Comparison of ENCODE assay signal across 8 cellular contexts in the genomic region with DNA sequence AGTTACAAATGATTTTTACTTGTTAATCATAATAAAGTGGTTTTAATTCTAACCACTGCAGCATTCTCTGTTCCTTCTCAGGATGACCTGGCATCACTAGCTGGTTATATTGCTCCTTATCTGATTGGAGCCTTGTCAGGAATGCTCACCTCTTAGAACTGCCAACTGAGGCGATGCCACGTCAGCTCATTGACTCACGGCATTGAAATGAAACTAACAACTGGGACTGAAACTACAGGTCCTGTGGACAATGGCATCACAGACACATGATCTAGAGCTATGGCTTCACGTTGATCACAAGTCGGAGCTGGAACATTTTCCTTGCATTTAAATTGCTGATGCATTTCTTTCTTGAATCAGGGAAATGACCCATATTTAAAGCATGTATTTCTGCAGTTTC. TPM values are rescaled to one million over a fixed set of nuclear protein-coding genes. Genes with fewer than 3 reads are reported as not detected.
DNase-seq lines count a peak whose midpoint lies in the region; ATAC-seq, FAIRE-seq and TF ChIP-seq lines count a peak whose summit lies in the region.

No MANE protein-coding gene starts in this region.

- intact Hi-C loops in heart left ventricle (cut with DNase I) (no loop called here), aorta (cut with DNase I) (no loop called here)

- 16 to 25% (median 22%) methylated on average over 5 of the region's 5 CpGs for WGBS in heart left ventricle, 4 donors
- 1 to 2% methylated on average over 5 of the region's 5 CpGs for WGBS in aorta, 2 donors

- H3K4me1 Mint-ChIP-seq in activated naive CD8-positive, alpha-beta T cell treated with anti-CD3 and anti-CD28 coated beads for 36 hours = no peaks in the 10 kb centered on the region
- H3K4me1 Mint-ChIP-seq in naive thymus-derived CD8-positive, alpha-beta T cell = no peaks in the 10 kb centered on the region

- FAIRE-seq in RCC 7860 (lab: Jason Lieb, UNC) = peak; percentile 99

- peaks cover 14% of the 10 kb centered on the region for H3K4me1 ChIP-seq in HEK293 (ENCODE audit: control insufficient read depth, insufficient read depth, low read length)
- peaks cover 0 to 10% (median 0%) of the 10 kb centered on the region in 12 donors for H3K4me1 ChIP-seq in heart left ventricle
- H3K4me1 ChIP-seq in aorta (ENCODE audit: control insufficient read depth in 1 of 2, insufficient read depth in 2 of 2, low read length in 2 of 2) = no peaks in the 10 kb centered on the region

- H3K27ac ChIP-seq in HEK293 (ENCODE audit: extremely low read depth, low read depth, low read length) (no peak overlapping the region), heart left ventricle (no peak overlapping the region), aorta (ENCODE audit: low read depth in 1 of 2, low read length in 2 of 2) (no peak overlapping the region)

- no peaks in the 10 kb centered on the region for H3K27me3 ChIP-seq in heart left ventricle
- no peaks in the 10 kb centered on the region for H3K27me3 ChIP-seq in aorta (ENCODE audit: control insufficient read depth in 1 of 2, insufficient read depth in 2 of 2, low read length in 1 of 2)

- H3K36me3 ChIP-seq in HEK293 (ENCODE audit: control insufficient read depth in 2 of 2, insufficient read depth in 1 of 2, low read length in 2 of 2) = no peaks in the 10 kb centered on the region
- no peaks in the 10 kb centered on the region for H3K36me3 ChIP-seq in heart left ventricle
- no peaks in the 10 kb centered on the region for H3K36me3 ChIP-seq in aorta (ENCODE audit: control insufficient read depth in 1 of 2, insufficient read depth in 2 of 2, low read length in 1 of 2)

- DNase-seq in DMS 273 (lab: John Stamatoyannopoulos, UW; ENCODE audit: unreplicated experiment) = peak; percentile 65
- peak; percentile 99 for DNase-seq in RCC 7860 (ENCODE audit: low spot score)
- DNase-seq in heart left ventricle = peak in 4 of 5 donors; percentile 31 to 42 (median 36)
- DNase-seq in aorta = peak; percentile 62 to 77
- DNase-seq in activated naive CD8-positive, alpha-beta T cell treated with anti-CD3 and anti-CD28 coated beads for 36 hours = no peak
- no peak for DNase-seq in naive thymus-derived CD8-positive, alpha-beta T cell

- no peaks in the 10 kb centered on the region for H3K27me3 Mint-ChIP-seq in activated naive CD8-positive, alpha-beta T cell treated with anti-CD3 and anti-CD28 coated beads for 36 hours
- H3K27me3 Mint-ChIP-seq in naive thymus-derived CD8-positive, alpha-beta T cell = peaks cover 0 to 3% (median 1%) of the 10 kb centered on the region in 5 donors

- no peaks in the 10 kb centered on the region for H3K36me3 Mint-ChIP-seq in activated naive CD8-positive, alpha-beta T cell treated with anti-CD3 and anti-CD28 coated beads for 36 hours
- peaks cover 0 to 7% (median 0%) of the 10 kb centered on the region in 3 donors for H3K36me3 Mint-ChIP-seq in naive thymus-derived CD8-positive, alpha-beta T cell

- H3K4me3 ChIP-seq in HEK293 (ENCODE audit: low read depth, low read length) = no peak overlapping the region
- peak overlapping the region in 2 of 12 donors; percentile 16 to 20 for H3K4me3 ChIP-seq in heart left ventricle
- no peak overlapping the region for H3K4me3 ChIP-seq in aorta (ENCODE audit: low read length in 2 of 2)

- peaks cover 17% of the 10 kb centered on the region for H3K9me3 Mint-ChIP-seq in activated naive CD8-positive, alpha-beta T cell treated with anti-CD3 and anti-CD28 coated beads for 36 hours
- peaks cover 0 to 24% (median 15%) of the 10 kb centered on the region in 9 donors for H3K9me3 Mint-ChIP-seq in naive thymus-derived CD8-positive, alpha-beta T cell

- no peak for TF ChIP-seq POLR2A in heart left ventricle (IDR thresholded peaks at IDR 0.05)

- CTCF ChIA-PET in HEK293 (lab: Yijun Ruan, JAX) = interaction anchor here (0.7 to 4.0 kb wide), 3 partner anchors 34 to 161 kb away, joined by 4 to 25 read pairs (median 4); no protein-coding TSS in a partner anchor

- H3K27ac Mint-ChIP-seq in activated naive CD8-positive, alpha-beta T cell treated with anti-CD3 and anti-CD28 coated beads for 36 hours = no peak overlapping the region
- no peak overlapping the region for H3K27ac Mint-ChIP-seq in naive thymus-derived CD8-positive, alpha-beta T cell

- no peak for TF ChIP-seq CTCF in HEK293 (tag by site-specific recombination; IDR thresholded peaks at IDR 0.05)
- TF ChIP-seq CTCF in heart left ventricle (IDR thresholded peaks at IDR 0.05) = no peak

- H3K4me3 Mint-ChIP-seq in activated naive CD8-positive, alpha-beta T cell treated with anti-CD3 and anti-CD28 coated beads for 36 hours = no peak overlapping the region
- H3K4me3 Mint-ChIP-seq in naive thymus-derived CD8-positive, alpha-beta T cell = no peak overlapping the region

- H3K9me3 ChIP-seq in HEK293 (ENCODE audit: control insufficient read depth, insufficient read depth, low read depth, low read length) (no peaks in the 10 kb centered on the region), heart left ventricle (peaks cover 0 to 24% (median 0%) of the 10 kb centered on the region in 12 donors), aorta (ENCODE audit: control insufficient read depth, low read length) (no peaks in the 10 kb centered on the region)

- POLR2A ChIA-PET in HEK293 (lab: Yijun Ruan, JAX) = interaction anchor here (0.6 to 1.6 kb wide), 3 partner anchors 23 to 56 kb away, joined by 3 to 4 read pairs (median 3); partner anchors contain the start of gene MAP2
- POLR2A ChIA-PET in naive thymus-derived CD8-positive, alpha-beta T cell (lab: Charles Lee) = no interaction called here

- ATAC-seq in heart left ventricle (peak; percentile 80 to 96 (median 92)), aorta (ENCODE audit: low FRiP score) (peak; percentile 56), HG03175 (IDR thresholded peaks at IDR 0.05; ENCODE audit: unreplicated experiment) (no peak)
- no peak for ATAC-seq in naive thymus-derived CD8-positive, alpha-beta T cell

TF ChIP-seq in HEK293, 187 proteins besides CTCF, POLR2A, EP300 and RAD21 (continues in another document):
- TF ChIP-seq, protein P1, sequence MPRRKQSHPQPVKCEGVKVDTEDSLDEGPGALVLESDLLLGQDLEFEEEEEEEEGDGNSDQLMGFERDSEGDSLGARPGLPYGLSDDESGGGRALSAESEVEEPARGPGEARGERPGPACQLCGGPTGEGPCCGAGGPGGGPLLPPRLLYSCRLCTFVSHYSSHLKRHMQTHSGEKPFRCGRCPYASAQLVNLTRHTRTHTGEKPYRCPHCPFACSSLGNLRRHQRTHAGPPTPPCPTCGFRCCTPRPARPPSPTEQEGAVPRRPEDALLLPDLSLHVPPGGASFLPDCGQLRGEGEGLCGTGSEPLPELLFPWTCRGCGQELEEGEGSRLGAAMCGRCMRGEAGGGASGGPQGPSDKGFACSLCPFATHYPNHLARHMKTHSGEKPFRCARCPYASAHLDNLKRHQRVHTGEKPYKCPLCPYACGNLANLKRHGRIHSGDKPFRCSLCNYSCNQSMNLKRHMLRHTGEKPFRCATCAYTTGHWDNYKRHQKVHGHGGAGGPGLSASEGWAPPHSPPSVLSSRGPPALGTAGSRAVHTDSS (tag by site-specific recombination; IDR thresholded peaks at IDR 0.05) = no peak
- 0 out of 2 replicates have a peak, but pooled peaks have one; percentile 20 for TF ChIP-seq ZNF600 (tag by site-specific recombination; IDR thresholded peaks at IDR 0.05)
- TF ChIP-seq ZNF629 (tag by site-specific recombination; IDR thresholded peaks at IDR 0.05) = peak; percentile 88
- TF ChIP-seq PRDM4 (tag by site-specific recombination; IDR thresholded peaks at IDR 0.05) = peak; percentile 43; the same call in 1 of the 2 replicates
- peak; percentile 61; the same call in 1 of the 2 replicates for TF ChIP-seq ZBTB21 (tag by site-specific recombination; IDR thresholded peaks at IDR 0.05)
- TF ChIP-seq ZNF366 (tag by site-specific recombination; conservative IDR thresholded peaks at IDR 0.05) = peak; percentile 50; the same call in 1 of the 2 replicates
- TF ChIP-seq ZBTB17 (tag by site-specific recombination; IDR thresholded peaks at IDR 0.05) = 0 out of 2 replicates have a peak, but pooled peaks have one; percentile 32
- no peak for TF ChIP-seq ZNF175 (tag by site-specific recombination; IDR thresholded peaks at IDR 0.05)
- no peak for TF ChIP-seq ZSCAN5A (tag by site-specific recombination; IDR thresholded peaks at IDR 0.05)
- peak; percentile 17; the same call in 1 of the 2 replicates for TF ChIP-seq FEZF1 (tag by site-specific recombination; IDR thresholded peaks at IDR 0.05)

RNA-seq across cellular contexts. Expression of gene MAP2, which starts 54.9 kb away (rescaled TPM):
- total RNA-seq in heart left ventricle (10 to 100 TPM in 2 of 9 donors, 1 to 10 TPM in 7; 5.5 to 19.3 (median 8.9) TPM), aorta (10 to 100 TPM; 19.6 to 59.7 TPM)
- polyA plus RNA-seq in heart left ventricle (10 to 100 TPM in 1 of 2 donors, 1 to 10 TPM in 1; 3.2 to 11.3 TPM), aorta (10 to 100 TPM; 15.3 to 21.0 TPM)
- under 1 TPM in 1 of 2 experiments, not detected in 1; 0.21 TPM for total RNA-seq in activated naive CD8-positive, alpha-beta T cell treated with anti-CD3 and anti-CD28 coated beads for 36 hours
- total RNA-seq in naive thymus-derived CD8-positive, alpha-beta T cell = under 1 TPM; 0.26 to 0.47 TPM
- not detected for polyA plus RNA-seq in naive thymus-derived CD8-positive, alpha-beta T cell

Comparison
In these comparisons a context has a peak if more than half of its experiments do, and no peak if none do; other contexts are left out.
1. DNase-seq: peak in DMS 273 (single experiment), RCC 7860 (single experiment), heart left ventricle (4 of 5) and aorta (2 of 2); none in activated naive CD8-positive, alpha-beta T cell treated with anti-CD3 and anti-CD28 coated beads for 36 hours (single experiment) and naive thymus-derived CD8-positive, alpha-beta T cell (0 of 10).
2. ATAC-seq: peak in heart left ventricle (4 of 4) and aorta (single experiment); none in HG03175 (single experiment) and naive thymus-derived CD8-positive, alpha-beta T cell (0 of 2).
3. RNA of gene MAP2, which starts 54.9 kb away (total RNA-seq): 19.6 to 59.7 TPM in aorta and 5.5 to 19.3 TPM in heart left ventricle; 0.26 to 0.47 TPM in naive thymus-derived CD8-positive, alpha-beta T cell and 0.21 TPM in activated naive CD8-positive, alpha-beta T cell treated with anti-CD3 and anti-CD28 coated beads for 36 hours; every median in the first group is over 4 times any median in the second.